ENCODE assay signal across 1 cellular context in the genomic region with DNA sequence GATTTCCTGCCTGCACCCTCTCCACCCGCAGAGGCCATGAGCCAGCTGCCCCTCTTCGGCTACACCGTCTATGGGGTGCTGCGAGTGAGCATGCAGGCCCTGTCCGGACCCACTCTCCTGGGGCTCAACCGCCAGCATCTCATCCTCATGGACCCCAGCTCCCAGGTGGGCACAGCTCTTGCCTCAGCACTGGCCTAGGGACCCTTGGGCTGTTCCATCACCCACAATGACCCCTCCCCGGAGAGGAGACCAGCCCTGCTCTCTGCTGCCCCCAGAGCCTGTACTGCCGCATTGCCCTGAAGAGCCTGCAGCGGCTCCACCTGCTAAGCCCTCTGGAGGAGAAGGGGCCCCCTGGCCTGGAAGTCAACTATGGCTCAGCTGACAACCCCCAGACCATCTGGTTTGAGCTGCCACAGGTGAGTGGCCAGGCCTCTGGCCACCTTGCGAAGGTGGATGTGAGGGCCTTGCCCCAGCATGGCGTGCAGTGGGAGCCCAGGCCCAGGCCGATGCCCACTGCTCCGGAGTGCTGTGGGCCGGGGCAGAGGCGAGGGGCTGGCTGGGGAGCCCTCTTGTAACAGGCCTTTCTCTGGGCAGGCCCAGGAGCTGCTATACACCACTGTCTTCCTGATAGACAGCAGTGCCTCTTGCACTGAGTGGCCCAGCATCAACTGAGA.
TF ChIP-seq lines count a peak whose summit lies in the region.

No MANE protein-coding gene starts in this region.

TF ChIP-seq in HCT116, 20 proteins besides CTCF, POLR2A, EP300 and RAD21 (continued from another document):
- no peak for TF ChIP-seq REST (IDR thresholded peaks at IDR 0.05; ENCODE audit: low read depth)
